11 cellular contexts compared by ENCODE assay signal in the genomic region with DNA sequence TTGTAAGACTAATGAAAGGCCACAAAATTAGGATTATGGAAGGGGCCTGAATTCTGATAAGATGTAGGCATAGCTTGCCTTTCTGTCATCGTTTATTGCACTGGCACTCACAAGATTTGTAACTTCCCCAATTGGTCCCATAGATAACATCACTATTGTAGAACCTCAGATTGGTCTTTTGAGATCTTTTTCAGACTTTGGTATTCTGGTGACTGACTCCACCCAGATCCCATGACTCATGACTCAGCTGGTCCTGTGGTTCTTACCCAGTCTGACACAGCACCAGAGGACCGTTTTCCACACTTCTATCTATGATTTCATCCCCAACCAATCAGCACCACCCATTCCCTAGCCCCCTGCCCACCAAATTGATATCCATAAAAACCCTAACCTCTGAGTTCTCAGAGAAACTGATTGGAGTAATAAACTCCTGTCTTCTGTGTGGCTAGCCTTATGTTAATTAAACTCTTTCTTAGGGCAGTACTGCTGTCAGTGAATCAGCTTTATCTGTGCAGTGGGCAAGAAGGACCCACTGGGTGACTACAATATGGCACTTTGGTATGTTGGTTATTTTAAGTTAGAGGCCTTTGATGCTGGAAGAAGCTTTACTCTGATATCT. TPM values are rescaled to one million over a fixed set of nuclear protein-coding genes. Genes with fewer than 3 reads are reported as not detected.
DNase-seq lines count a peak whose midpoint lies in the region; ATAC-seq and TF ChIP-seq lines count a peak whose summit lies in the region.
"Had no signal": no experiment of that assay in that cellular context is flagged by ENCODE, and none has a peak within 500 bp of the region (broad histone marks: within the 10 kb centered on the region; RNA-seq: fewer than 3 reads in every experiment).

No MANE protein-coding gene starts in this region.

- no peak for TF ChIP-seq POLR2A in erythroblast (IDR thresholded peaks at IDR 0.05; ENCODE audit: low read length)
- no peak for TF ChIP-seq POLR2A in gastrocnemius medialis (IDR thresholded peaks at IDR 0.05)

- H3K27me3 ChIP-seq in gastrocnemius medialis (no peaks in the 10 kb centered on the region), ascending aorta (no peaks in the 10 kb centered on the region)

- H3K4me1 ChIP-seq in gastrocnemius medialis (peaks cover 0 to 7% of the 10 kb centered on the region in 2 donors), ascending aorta (no peaks in the 10 kb centered on the region)

- peaks cover 2% of the 10 kb centered on the region for H3K27me3 Mint-ChIP-seq in activated T-cell treated with anti-CD3 and anti-CD28 coated beads, Interleukin-2, amount 50 U/mL, for 4 hours (ENCODE audit: low read depth)

- H3K36me3 ChIP-seq in gastrocnemius medialis (no peaks in the 10 kb centered on the region), ascending aorta (no peaks in the 10 kb centered on the region)

- H3K9me3 ChIP-seq in gastrocnemius medialis (no peaks in the 10 kb centered on the region), ascending aorta (no peaks in the 10 kb centered on the region)

- no peak for TF ChIP-seq CTCF in gastrocnemius medialis (IDR thresholded peaks at IDR 0.05 in 4 of 5, conservative IDR thresholded peaks at IDR 0.05 in 1 of 5)
- TF ChIP-seq CTCF in ascending aorta (IDR thresholded peaks at IDR 0.05) = no peak

- ATAC-seq in activated T-cell treated with anti-CD3 and anti-CD28 coated beads, Interleukin-2, amount 50 U/mL, for 4 hours = peak; percentile 57 to 67
- ATAC-seq in gastrocnemius medialis = peak; percentile 34 to 53
- ATAC-seq: stimulated activated naive B cell treated with anti-CD40 and anti-IgM and Interleukin-4, amounts not matched to agents 10 μg/mL and 1 μg/mL and 100 μg/mL, for 72 hours had no signal

- intact Hi-C loops in gastrocnemius medialis (cut with DNase I; ENCODE audit: low total_unique reads) = no loop called here
- intact Hi-C loops in ascending aorta (cut with DNase I) = no loop called here

- no peaks in the 10 kb centered on the region for H3K4me1 Mint-ChIP-seq in activated T-cell treated with anti-CD3 and anti-CD28 coated beads, Interleukin-2, amount 50 U/mL, for 4 hours (ENCODE audit: low read depth)
- H3K4me1 Mint-ChIP-seq: stimulated activated naive B cell treated with anti-CD40 and anti-IgM and Interleukin-4, amounts not matched to agents 10 μg/mL and 1 μg/mL and 100 μg/mL, for 72 hours had no signal

- H3K27ac ChIP-seq in gastrocnemius medialis (peak overlapping the region in 3 of 4 donors; percentile 4 to 45 (median 24)), ascending aorta (no peak overlapping the region)

- H3K36me3 Mint-ChIP-seq in activated T-cell treated with anti-CD3 and anti-CD28 coated beads, Interleukin-2, amount 50 U/mL, for 4 hours (ENCODE audit: insufficient read depth) = no peaks in the 10 kb centered on the region

- in situ Hi-C loops in gastrocnemius medialis (cut with MboI; ENCODE audit: low sequenced_read_pairs in 4 of 4) = no loop called here

- DNase-seq in activated T-cell treated with anti-CD3 and anti-CD28 coated beads, Interleukin-2, amount 50 U/mL, for 4 hours = no peak
- DNase-seq in activated T-cell treated with anti-CD3 and anti-CD28 coated beads for 4 hours (no peak), RPMI7951 (ENCODE audit: low read depth) (peak; percentile 66), erythroblast (lab: John Stamatoyannopoulos, UW) (peak; percentile 47 to 64), gastrocnemius medialis (peak; percentile 24 to 65), ascending aorta (ENCODE audit: low spot score in 2 of 2) (no peak), NCI-H748 treated with DMSO at 0.1 percent for 48 hours (lab: John Stamatoyannopoulos, UW) (no peak), NCI-H446 (lab: John Stamatoyannopoulos, UW) (no peak)
- DNase-seq: NCI-H774; stimulated activated naive B cell treated with anti-CD40 and anti-IgM and Interleukin-4, amounts not matched to agents 10 μg/mL and 1 μg/mL and 100 μg/mL, for 72 hours; T-helper 9 cell had no signal

- H3K4me3 ChIP-seq in gastrocnemius medialis = no peak overlapping the region
- no peak overlapping the region for H3K4me3 ChIP-seq in ascending aorta

- no peaks in the 10 kb centered on the region for H3K9me3 Mint-ChIP-seq in activated T-cell treated with anti-CD3 and anti-CD28 coated beads, Interleukin-2, amount 50 U/mL, for 4 hours

- H3K4me3 Mint-ChIP-seq in activated T-cell treated with anti-CD3 and anti-CD28 coated beads, Interleukin-2, amount 50 U/mL, for 4 hours = no peak overlapping the region
- H3K4me3 Mint-ChIP-seq: stimulated activated naive B cell treated with anti-CD40 and anti-IgM and Interleukin-4, amounts not matched to agents 10 μg/mL and 1 μg/mL and 100 μg/mL, for 72 hours had no signal

RNA-seq across cellular contexts. Expression of a gene that starts 13.8 kb away (rescaled TPM):
- 100 to 1,000 TPM; 166 to 171 (median 170) TPM for total RNA-seq in activated T-cell treated with anti-CD3 and anti-CD28 coated beads, Interleukin-2, amount 50 U/mL, for 4 hours
- 163 and 193 TPM in 2 replicates for total RNA-seq in RPMI7951 (2014; rRNA removed; shearing (Covaris generic))
- total RNA-seq in gastrocnemius medialis (100 to 1,000 TPM; 116 to 203 (median 153) TPM), ascending aorta (21.7 TPM)

RNA-seq across cellular contexts. Expression of a gene that starts 29.7 kb away (rescaled TPM):
- not detected for total RNA-seq in activated T-cell treated with anti-CD3 and anti-CD28 coated beads, Interleukin-2, amount 50 U/mL, for 4 hours
- total RNA-seq in RPMI7951 (2014; rRNA removed; shearing (Covaris generic)) = 0.24 and 0.39 TPM in 2 replicates
- total RNA-seq in gastrocnemius medialis = 1 to 10 TPM in 3 of 4 donors, under 1 TPM in 1; 0.38 to 2.8 (median 1.6) TPM
- not detected for total RNA-seq in ascending aorta

RNA-seq across cellular contexts. Expression of a gene that starts 30.4 kb away (rescaled TPM):
- under 1 TPM; 0.11 to 0.40 (median 0.28) TPM for total RNA-seq in activated T-cell treated with anti-CD3 and anti-CD28 coated beads, Interleukin-2, amount 50 U/mL, for 4 hours
- 16.3 and 18.5 TPM in 2 replicates for total RNA-seq in RPMI7951 (2014; rRNA removed; shearing (Covaris generic))
- 1 to 10 TPM; 1.2 to 3.5 (median 2.9) TPM for total RNA-seq in gastrocnemius medialis
- 5.6 TPM for total RNA-seq in ascending aorta

Comparison
In these comparisons a context has a peak if more than half of its experiments do, and no peak if none do; other contexts are left out.
1. DNase-seq: peak in RPMI7951 (single experiment), erythroblast (2 of 2) and gastrocnemius medialis (2 of 2); none in activated T-cell treated with anti-CD3 and anti-CD28 coated beads, Interleukin-2, amount 50 U/mL, for 4 hours (single experiment), activated T-cell treated with anti-CD3 and anti-CD28 coated beads for 4 hours (single experiment), ascending aorta (0 of 2), NCI-H748 treated with DMSO at 0.1 percent for 48 hours (single experiment) and NCI-H446 (0 of 2).
2. H3K27ac ChIP-seq: peak in gastrocnemius medialis (3 of 4); none in ascending aorta (0 of 2).